In genomic region chr15:96342611-96343528, GRCh38 we compare ENCODE assay signal across 12 cellular contexts. TPM values are rescaled to one million over a fixed set of nuclear protein-coding genes. Genes with fewer than 3 reads are reported as not detected.
DNase-seq lines count a peak whose midpoint lies in the region; ATAC-seq and TF ChIP-seq lines count a peak whose summit lies in the region.
"Had no signal": no experiment of that assay in that cellular context is flagged by ENCODE, and none has a peak within 500 bp of the region (broad histone marks: within the 10 kb centered on the region; RNA-seq: fewer than 3 reads in every experiment).

No MANE protein-coding gene starts in this region.

- no peak for ATAC-seq in activated naive CD8-positive, alpha-beta T cell treated with anti-CD3 and anti-CD28 coated beads, Interleukin-2, amount 50 U/mL, for 24 hours
- ATAC-seq in upper lobe of right lung, result no peak
- ATAC-seq in HG02973 (IDR thresholded peaks at IDR 0.05; ENCODE audit: unreplicated experiment), result no peak
- ATAC-seq in HG03520 (IDR thresholded peaks at IDR 0.05; ENCODE audit: unreplicated experiment), result no peak
- ATAC-seq: A549 had no signal

- H3K4ac ChIP-seq in neuronal stem cell (ENCODE audit: low read length), result peak overlapping the region; percentile 12

- H3K4me1 ChIP-seq in esophagus squamous epithelium (peaks cover 0 to 68% (median 0%) of the 10 kb centered on the region in 3 donors), neuronal stem cell (ENCODE audit: control insufficient read depth in 2 of 2, insufficient read depth in 1 of 2, low read depth in 1 of 2, low read length in 2 of 2) (peaks cover 39 to 45% of the 10 kb centered on the region in 2 donors), upper lobe of right lung (peaks cover 6% of the 10 kb centered on the region)

- H3K4me2 ChIP-seq in neuronal stem cell (ENCODE audit: insufficient read depth, low read length, poor library complexity, severe bottlenecking), result peak overlapping the region; percentile 31
- H3K4me2 ChIP-seq: A549 had no signal

- no peak overlapping the region for H3K4me3 Mint-ChIP-seq in activated naive CD8-positive, alpha-beta T cell treated with anti-CD3 and anti-CD28 coated beads for 36 hours
- H3K4me3 Mint-ChIP-seq in activated naive CD8-positive, alpha-beta T cell treated with anti-CD3 and anti-CD28 coated beads, Interleukin-2, amount 50 U/mL, for 24 hours, result no peak overlapping the region
- H3K4me3 Mint-ChIP-seq: activated CD4-positive, alpha-beta memory T cell treated with anti-CD3 and anti-CD28 coated beads for 36 hours; central memory CD8-positive, alpha-beta T cell had no signal

- H4K91ac ChIP-seq in neuronal stem cell (ENCODE audit: low read depth, low read length, poor library complexity), result no peak overlapping the region

- no peak overlapping the region for H3K9ac ChIP-seq in neuronal stem cell (ENCODE audit: low read depth, low read length, poor library complexity)

- no peak for DNase-seq in activated naive CD8-positive, alpha-beta T cell treated with anti-CD3 and anti-CD28 coated beads for 36 hours
- DNase-seq in activated naive CD8-positive, alpha-beta T cell treated with anti-CD3 and anti-CD28 coated beads, Interleukin-2, amount 50 U/mL, for 24 hours, result no peak
- DNase-seq in esophagus squamous epithelium (lab: John Stamatoyannopoulos, UW) (no peak), neuronal stem cell (ENCODE audit: low spot score) (no peak), upper lobe of right lung (no peak), AG20443 (ENCODE audit: low spot score) (no peak)
- DNase-seq: activated CD4-positive, alpha-beta memory T cell treated with anti-CD3 and anti-CD28 coated beads for 36 hours; NCI-H1048 had no signal

- peaks cover 9% of the 10 kb centered on the region for H3K79me1 ChIP-seq in neuronal stem cell (ENCODE audit: low read depth, low read length)

- H3K4me3 ChIP-seq in esophagus squamous epithelium (peak overlapping the region in 3 of 4 donors; percentile 72 to 92 (median 73)), neuronal stem cell (ENCODE audit: low read length in 2 of 2) (no peak overlapping the region), upper lobe of right lung (peak overlapping the region; percentile 56)
- H3K4me3 ChIP-seq: A549 had no signal

- H3K23ac ChIP-seq in neuronal stem cell (ENCODE audit: low read depth, low read length, poor library complexity), result no peak overlapping the region

- no peak overlapping the region for H4K8ac ChIP-seq in neuronal stem cell (ENCODE audit: low read depth, low read length)

- H3K14ac ChIP-seq in neuronal stem cell (ENCODE audit: low read length), result no peak overlapping the region

- no peak for TF ChIP-seq CTCF in esophagus squamous epithelium (IDR thresholded peaks at IDR 0.05)
- TF ChIP-seq CTCF in upper lobe of right lung (IDR thresholded peaks at IDR 0.05), result no peak

- no peak overlapping the region for H2AFZ ChIP-seq in neuronal stem cell (ENCODE audit: low read length)

- peak overlapping the region; percentile 60 for H2BK15ac ChIP-seq in neuronal stem cell (ENCODE audit: low read length)

- peak overlapping the region; percentile 87 to 97 (median 94) for H3K27ac ChIP-seq in esophagus squamous epithelium
- H3K27ac ChIP-seq in neuronal stem cell (replicated peaks; ENCODE audit: low read length), result no peak overlapping the region
- H3K27ac ChIP-seq in upper lobe of right lung, result peak overlapping the region; percentile 83

- peaks cover 12% of the 10 kb centered on the region for H3K4me1 Mint-ChIP-seq in activated naive CD8-positive, alpha-beta T cell treated with anti-CD3 and anti-CD28 coated beads for 36 hours
- peaks cover 9% of the 10 kb centered on the region for H3K4me1 Mint-ChIP-seq in activated naive CD8-positive, alpha-beta T cell treated with anti-CD3 and anti-CD28 coated beads, Interleukin-2, amount 50 U/mL, for 24 hours

- WGBS in esophagus squamous epithelium, 2 donors, result 32 to 57% methylated on average over 28 of the region's 31 CpGs
- WGBS in neuronal stem cell (ENCODE audit: extremely low coverage in 2 of 2, insufficient read length in 2 of 2, insufficient replicate concordance in 1 of 2), 2 donors, result no CpG with 5 or more reads among the region's 31 CpGs

- H3K9me3 ChIP-seq in esophagus squamous epithelium, result no peaks in the 10 kb centered on the region
- H3K9me3 ChIP-seq in neuronal stem cell (replicated peaks in 1 of 2; ENCODE audit: control insufficient read depth in 2 of 2, insufficient read depth in 1 of 2, low read depth in 1 of 2, low read length in 2 of 2), result no peaks in the 10 kb centered on the region
- no peaks in the 10 kb centered on the region for H3K9me3 ChIP-seq in upper lobe of right lung
- H3K9me3 ChIP-seq: A549 had no signal

- peak overlapping the region; percentile 11 for H3K18ac ChIP-seq in neuronal stem cell (ENCODE audit: low read length)

- H2BK12ac ChIP-seq in neuronal stem cell (ENCODE audit: low read length), result no peak overlapping the region

- peaks cover 2% of the 10 kb centered on the region for H3K36me3 Mint-ChIP-seq in activated naive CD8-positive, alpha-beta T cell treated with anti-CD3 and anti-CD28 coated beads for 36 hours
- peaks cover 2% of the 10 kb centered on the region for H3K36me3 Mint-ChIP-seq in activated naive CD8-positive, alpha-beta T cell treated with anti-CD3 and anti-CD28 coated beads, Interleukin-2, amount 50 U/mL, for 24 hours (ENCODE audit: low read depth)

- H2AK5ac ChIP-seq in neuronal stem cell (ENCODE audit: low read depth, low read length), result peak overlapping the region; percentile 47

- peaks cover 0 to 67% (median 0%) of the 10 kb centered on the region in 4 donors for H3K27me3 ChIP-seq in esophagus squamous epithelium
- no peaks in the 10 kb centered on the region for H3K27me3 ChIP-seq in neuronal stem cell (ENCODE audit: control insufficient read depth in 3 of 3, insufficient read depth in 3 of 3, low read depth in 1 of 3, low read length in 3 of 3)
- H3K27me3 ChIP-seq in upper lobe of right lung, result peaks cover 20% of the 10 kb centered on the region

- H3K9me3 Mint-ChIP-seq in activated naive CD8-positive, alpha-beta T cell treated with anti-CD3 and anti-CD28 coated beads for 36 hours, result peaks cover 3% of the 10 kb centered on the region
- peaks cover 8% of the 10 kb centered on the region for H3K9me3 Mint-ChIP-seq in activated naive CD8-positive, alpha-beta T cell treated with anti-CD3 and anti-CD28 coated beads, Interleukin-2, amount 50 U/mL, for 24 hours
- H3K9me3 Mint-ChIP-seq: activated CD4-positive, alpha-beta memory T cell treated with anti-CD3 and anti-CD28 coated beads for 36 hours; central memory CD8-positive, alpha-beta T cell had no signal

- intact Hi-C loops in esophagus squamous epithelium (cut with DNase I), result loop anchor here (10.0 kb wide), 1 partner anchor 1078 kb away; no protein-coding TSS in a partner anchor
- intact Hi-C loops in upper lobe of right lung (cut with DNase I), result loop anchor here (10.0 kb wide), 1 partner anchor 1088 kb away; no protein-coding TSS in a partner anchor

- TF ChIP-seq POLR2A in esophagus squamous epithelium (IDR thresholded peaks at IDR 0.05), result no peak

- peaks cover 94% of the 10 kb centered on the region for H3K27me3 Mint-ChIP-seq in activated naive CD8-positive, alpha-beta T cell treated with anti-CD3 and anti-CD28 coated beads for 36 hours
- H3K27me3 Mint-ChIP-seq in activated naive CD8-positive, alpha-beta T cell treated with anti-CD3 and anti-CD28 coated beads, Interleukin-2, amount 50 U/mL, for 24 hours, result peaks cover 89% of the 10 kb centered on the region

- no peak overlapping the region for H2BK5ac ChIP-seq in neuronal stem cell (ENCODE audit: low read length)

- no peaks in the 10 kb centered on the region for H3K36me3 ChIP-seq in esophagus squamous epithelium
- peaks cover 4 to 65% of the 10 kb centered on the region in 2 donors for H3K36me3 ChIP-seq in neuronal stem cell (replicated peaks in 1 of 2; ENCODE audit: control insufficient read depth in 2 of 2, insufficient read depth in 2 of 2, low read length in 2 of 2)
- no peaks in the 10 kb centered on the region for H3K36me3 ChIP-seq in upper lobe of right lung

- no peak overlapping the region for H2BK120ac ChIP-seq in neuronal stem cell (ENCODE audit: low read depth, low read length)

- H3K27ac Mint-ChIP-seq in activated naive CD8-positive, alpha-beta T cell treated with anti-CD3 and anti-CD28 coated beads for 36 hours, result peak overlapping the region; percentile 25
- no peak overlapping the region for H3K27ac Mint-ChIP-seq in activated naive CD8-positive, alpha-beta T cell treated with anti-CD3 and anti-CD28 coated beads, Interleukin-2, amount 50 U/mL, for 24 hours
- H3K27ac Mint-ChIP-seq: activated CD4-positive, alpha-beta memory T cell treated with anti-CD3 and anti-CD28 coated beads for 36 hours had no signal

RNA-seq across cellular contexts. Expression of gene NR2F2, which starts 12.4 kb away (rescaled TPM):
- not detected for total RNA-seq in activated naive CD8-positive, alpha-beta T cell treated with anti-CD3 and anti-CD28 coated beads for 36 hours
- total RNA-seq in esophagus squamous epithelium (10 to 100 TPM in 1 of 4 donors, 1 to 10 TPM in 3; 3.7 to 15.6 (median 6.4) TPM), upper lobe of right lung (88.1 TPM)
- 43.2 TPM for polyA plus RNA-seq in neuronal stem cell (2013, experiment 1 of 2)
- polyA plus RNA-seq in neuronal stem cell (2013, experiment 2 of 2), result 45.4 TPM
- total RNA-seq: activated CD4-positive, alpha-beta memory T cell treated with anti-CD3 and anti-CD28 coated beads for 36 hours had no signal

Comparison
In these comparisons a context has a peak if more than half of its experiments do, and no peak if none do; other contexts are left out.
1. H3K4me3 ChIP-seq: peak in esophagus squamous epithelium (3 of 4) and upper lobe of right lung (single experiment); none in neuronal stem cell (0 of 2).